In genomic region chr16:69847643-69848042, GRCh38 we compare ENCODE assay signal across 21 cellular contexts.
A peak's percentile ranks its signal among the peaks of the same experiment; 100 is the strongest.
DNase-seq lines count a peak whose midpoint lies in the region; ATAC-seq and TF ChIP-seq lines count a peak whose summit lies in the region.
"Had no signal": no experiment of that assay in that cellular context is flagged by ENCODE, and none has a peak within 500 bp of the region (broad histone marks: within the 10 kb centered on the region; RNA-seq: fewer than 3 reads in every experiment).

No MANE protein-coding gene starts in this region.

- peaks cover 3% of the 10 kb centered on the region for H3K27me3 Mint-ChIP-seq in nephron progenitor cell (ENCODE audit: low read depth, poor library complexity)
- no peaks in the 10 kb centered on the region for H3K27me3 Mint-ChIP-seq in mesothelial cell of epicardium (ENCODE audit: low read depth)
- no peaks in the 10 kb centered on the region for H3K27me3 Mint-ChIP-seq in CD14-positive monocyte (ENCODE audit: low read depth in 3 of 3)
- H3K27me3 Mint-ChIP-seq: activated CD4-positive, alpha-beta T cell treated with anti-CD3 and anti-CD28 coated beads, Interleukin-2, amount 10 ng/mL, durations not matched to agents 7 days and 5 days; activated naive CD8-positive, alpha-beta T cell; stimulated activated naive CD8-positive, alpha-beta T cell treated with anti-CD3 and anti-CD28 coated beads, Interleukin-15, amount 100 ng/mL, for 72 hours had no signal

- TF ChIP-seq CTCF in heart right ventricle (IDR thresholded peaks at IDR 0.05) (no peak), nephron progenitor cell (IDR thresholded peaks at IDR 0.05) (no peak), transverse colon (IDR thresholded peaks at IDR 0.05) (no peak), mesothelial cell of epicardium (IDR thresholded peaks at IDR 0.05; ENCODE audit: unreplicated experiment) (no peak), CD14-positive monocyte (IDR thresholded peaks at IDR 0.05) (no peak)

- H3K27ac Mint-ChIP-seq in nephron progenitor cell = peak overlapping the region; percentile 74
- no peak overlapping the region for H3K27ac Mint-ChIP-seq in mesothelial cell of epicardium
- no peak overlapping the region for H3K27ac Mint-ChIP-seq in CD14-positive monocyte
- H3K27ac Mint-ChIP-seq: activated CD4-positive, alpha-beta T cell treated with anti-CD3 and anti-CD28 coated beads, Interleukin-2, amount 10 ng/mL, durations not matched to agents 7 days and 5 days; activated naive CD8-positive, alpha-beta T cell; activated T-helper 2 cell treated with anti-CD3 and anti-CD28 coated beads, Interferon-gamma antibody, Interleukin-2, Interleukin-4, amounts not matched to agents 10 μg/mL and 5 μg/mL and 100 μg/mL, durations not matched to agents 14 hours and 24 hours and 36 hours had no signal

- H3K9me3 ChIP-seq in heart right ventricle (no peaks in the 10 kb centered on the region), transverse colon (no peaks in the 10 kb centered on the region)
- H3K9me3 ChIP-seq: A549, BLaER1, SJCRH30 had no signal

- H3K27me3 ChIP-seq in heart right ventricle (no peaks in the 10 kb centered on the region), transverse colon (no peaks in the 10 kb centered on the region)
- H3K27me3 ChIP-seq: BLaER1, SJCRH30 had no signal

- H3K4me1 Mint-ChIP-seq in nephron progenitor cell (peaks cover 68% of the 10 kb centered on the region), mesothelial cell of epicardium (peaks cover 10% of the 10 kb centered on the region), CD14-positive monocyte (no peaks in the 10 kb centered on the region)
- H3K4me1 Mint-ChIP-seq: activated CD4-positive, alpha-beta T cell treated with anti-CD3 and anti-CD28 coated beads, Interleukin-2, amount 10 ng/mL, durations not matched to agents 7 days and 5 days; stimulated activated naive CD8-positive, alpha-beta T cell treated with anti-CD3 and anti-CD28 coated beads, Interleukin-15, amount 100 ng/mL, for 72 hours had no signal

- no peaks in the 10 kb centered on the region for H3K9me3 Mint-ChIP-seq in nephron progenitor cell
- no peaks in the 10 kb centered on the region for H3K9me3 Mint-ChIP-seq in mesothelial cell of epicardium
- H3K9me3 Mint-ChIP-seq in CD14-positive monocyte = no peaks in the 10 kb centered on the region
- H3K9me3 Mint-ChIP-seq: activated CD4-positive, alpha-beta T cell treated with anti-CD3 and anti-CD28 coated beads, Interleukin-2, amount 10 ng/mL, durations not matched to agents 7 days and 5 days; activated T-helper 2 cell treated with anti-CD3 and anti-CD28 coated beads, Interferon-gamma antibody, Interleukin-2, Interleukin-4, amounts not matched to agents 10 μg/mL and 5 μg/mL and 100 μg/mL, durations not matched to agents 14 hours and 24 hours and 36 hours; stimulated activated naive CD8-positive, alpha-beta T cell treated with anti-CD3 and anti-CD28 coated beads, Interleukin-15, amount 100 ng/mL, for 72 hours had no signal

- H3K36me3 ChIP-seq in heart right ventricle = peaks cover 0 to 35% (median under 1%) of the 10 kb centered on the region in 9 donors
- no peaks in the 10 kb centered on the region for H3K36me3 ChIP-seq in transverse colon
- H3K36me3 ChIP-seq: SJCRH30 had no signal

- no peak for TF ChIP-seq EP300 in transverse colon (IDR thresholded peaks at IDR 0.05; ENCODE audit: low read depth)

- H3K27ac ChIP-seq in heart right ventricle (peak overlapping the region in 7 of 10 donors; percentile 75 to 96 (median 84)), transverse colon (peak overlapping the region; percentile 77 to 85 (median 81))
- H3K27ac ChIP-seq: A549, BLaER1, SJCRH30 had no signal

- peaks cover 29% of the 10 kb centered on the region for H3K36me3 Mint-ChIP-seq in nephron progenitor cell (ENCODE audit: low read depth)
- peaks cover 3% of the 10 kb centered on the region for H3K36me3 Mint-ChIP-seq in mesothelial cell of epicardium
- H3K36me3 Mint-ChIP-seq in CD14-positive monocyte = peaks cover 68 to 79% of the 10 kb centered on the region in 2 donors

- WGBS in heart right ventricle, 2 donors = 82 to 86% methylated on average over 5 of the region's 5 CpGs
- 60 to 95% methylated on average over 1 to 5 of the region's 5 CpGs for WGBS in transverse colon (ENCODE audit: low coverage in 1 of 2), 2 donors

- H3K4me3 ChIP-seq in heart right ventricle (no peak overlapping the region), transverse colon (no peak overlapping the region)
- H3K4me3 ChIP-seq: A549, BLaER1, lung, SJCRH30 had no signal

- no peak for TF ChIP-seq POLR2A in transverse colon (IDR thresholded peaks at IDR 0.05)

- DNase-seq in heart right ventricle (no peak), Right ventricle myocardium inferior (ENCODE audit: missing footprints) (no peak), cerebellar cortex (ENCODE audit: low spot score) (peak; percentile 30), nephron progenitor cell (no peak), transverse colon (no peak), mesothelial cell of epicardium (ENCODE audit: low spot score in 2 of 2, unreplicated experiment in 2 of 2) (no peak), hepatic stellate cell (ENCODE audit: low spot score) (no peak), CD14-positive monocyte (ENCODE audit: low spot score) (no peak)
- DNase-seq: activated CD4-positive, alpha-beta T cell treated with anti-CD3 and anti-CD28 coated beads, Interleukin-2, amount 10 ng/mL, durations not matched to agents 7 days and 5 days; hypothalamus; NCI-H2081 treated with DMSO at 0.1 percent for 48 hours; NCI-H446 treated with DMSO at 0.1 percent for 48 hours; occipital lobe; SJCRH30; stimulated activated naive CD8-positive, alpha-beta T cell treated with anti-CD3 and anti-CD28 coated beads, Interleukin-15, amount 100 ng/mL, for 72 hours; T-helper 2 cell had no signal

- in situ Hi-C loops in transverse colon (cut with MboI; ENCODE audit: low pct_ligation_motif_present in 1 of 4, low pct_unique_long_range_greater_than_20kb in 1 of 4, low sequenced_read_pairs in 3 of 4) = no loop called here

- intact Hi-C loops in heart right ventricle (cut with DNase I) = no loop called here
- intact Hi-C loops in Right ventricle myocardium inferior (cut with DNase I) = no loop called here
- intact Hi-C loops in transverse colon (cut with DNase I; ENCODE audit: low total_unique reads) = no loop called here
- intact Hi-C loops in CD14-positive monocyte (cut with micrococcal nuclease) = no loop called here

- H3K4me1 ChIP-seq in heart right ventricle (peaks cover 0 to 38% (median 26%) of the 10 kb centered on the region in 9 donors), transverse colon (peaks cover 4 to 35% (median 14%) of the 10 kb centered on the region in 4 donors)
- H3K4me1 ChIP-seq: A549, SJCRH30 had no signal

- H3K4me3 Mint-ChIP-seq in nephron progenitor cell = no peak overlapping the region
- no peak overlapping the region for H3K4me3 Mint-ChIP-seq in mesothelial cell of epicardium
- no peak overlapping the region for H3K4me3 Mint-ChIP-seq in CD14-positive monocyte
- H3K4me3 Mint-ChIP-seq: activated CD4-positive, alpha-beta T cell treated with anti-CD3 and anti-CD28 coated beads, Interleukin-2, amount 10 ng/mL, durations not matched to agents 7 days and 5 days; activated naive CD8-positive, alpha-beta T cell; stimulated activated naive CD8-positive, alpha-beta T cell treated with anti-CD3 and anti-CD28 coated beads, Interleukin-15, amount 100 ng/mL, for 72 hours had no signal

- ATAC-seq in heart right ventricle = no peak
- ATAC-seq in Right ventricle myocardium inferior = no peak
- ATAC-seq: A549; stimulated activated naive CD8-positive, alpha-beta T cell treated with anti-CD3 and anti-CD28 coated beads, Interleukin-15, amount 100 ng/mL, for 72 hours had no signal
